In genomic region chr16:81600275-81600674, GRCh38 we compare ENCODE assay signal across 10 cellular contexts.
DNase-seq lines count a peak whose midpoint lies in the region; ATAC-seq and TF ChIP-seq lines count a peak whose summit lies in the region.
"Had no signal": no experiment of that assay in that cellular context is flagged by ENCODE, and none has a peak within 500 bp of the region (broad histone marks: within the 10 kb centered on the region; RNA-seq: fewer than 3 reads in every experiment).

No MANE protein-coding gene starts in this region.

- TF ChIP-seq RAD21 in Ishikawa (IDR thresholded peaks at IDR 0.05; ENCODE audit: low read depth) = no peak

- TF ChIP-seq EP300 in Ishikawa (IDR thresholded peaks at IDR 0.05; ENCODE audit: borderline replicate concordance) = no peak

- no peak overlapping the region for H3K4me3 Mint-ChIP-seq in chondrocyte (ENCODE audit: unreplicated experiment)
- H3K4me3 Mint-ChIP-seq: CD4-positive, CD25-positive, alpha-beta regulatory T cell had no signal

- H3K9me3 Mint-ChIP-seq in chondrocyte (ENCODE audit: low read depth) = no peaks in the 10 kb centered on the region
- H3K9me3 Mint-ChIP-seq: CD4-positive, CD25-positive, alpha-beta regulatory T cell had no signal

- in situ Hi-C loops in ACHN (cut with HindIII; ENCODE audit: low pct_ligation_motif_present, low pct_unique_long_range_greater_than_20kb, low sequenced_read_pairs) = no loop called here

- peaks cover 58% of the 10 kb centered on the region for H3K4me1 Mint-ChIP-seq in chondrocyte (ENCODE audit: low read depth)

- no peaks in the 10 kb centered on the region for H3K36me3 Mint-ChIP-seq in chondrocyte (ENCODE audit: low read depth)

- no peak for ATAC-seq in GM21447 (IDR thresholded peaks at IDR 0.05; ENCODE audit: unreplicated experiment)

- H3K27me3 Mint-ChIP-seq in chondrocyte (ENCODE audit: low read depth) = no peaks in the 10 kb centered on the region
- H3K27me3 Mint-ChIP-seq: CD4-positive, CD25-positive, alpha-beta regulatory T cell had no signal

- no peak for TF ChIP-seq CTCF in chondrocyte (IDR thresholded peaks at IDR 0.05)

- peak overlapping the region; percentile 84 for H3K27ac Mint-ChIP-seq in chondrocyte (ENCODE audit: unreplicated experiment)

- peak; percentile 90 for DNase-seq in ACHN
- peak; percentile 24 for DNase-seq in chondrocyte (ENCODE audit: low spot score)
- peak; percentile 57 for DNase-seq in left kidney (ENCODE audit: low read depth, low spot score)
- no peak for DNase-seq in amniotic stem cell (lab: John Stamatoyannopoulos, UW)
- DNase-seq in cerebellar cortex (ENCODE audit: low spot score) = no peak
- DNase-seq in NCI-H1930 (lab: John Stamatoyannopoulos, UW) = no peak
- DNase-seq: CD4-positive, CD25-positive, alpha-beta regulatory T cell; NCI-H1436 treated with DMSO at 0.1 percent for 48 hours had no signal

TF ChIP-seq in Ishikawa, 13 proteins besides CTCF, POLR2A, EP300 and RAD21:
- TF ChIP-seq EGR1 (IDR thresholded peaks at IDR 0.05) (no peak), TEAD4 (IDR thresholded peaks at IDR 0.05) (peak; percentile 76), ZBTB7A (IDR thresholded peaks at IDR 0.05; ENCODE audit: low read depth) (no peak), YY1 (IDR thresholded peaks at IDR 0.05; ENCODE audit: low read depth) (no peak)
- TF ChIP-seq, protein P1, sequence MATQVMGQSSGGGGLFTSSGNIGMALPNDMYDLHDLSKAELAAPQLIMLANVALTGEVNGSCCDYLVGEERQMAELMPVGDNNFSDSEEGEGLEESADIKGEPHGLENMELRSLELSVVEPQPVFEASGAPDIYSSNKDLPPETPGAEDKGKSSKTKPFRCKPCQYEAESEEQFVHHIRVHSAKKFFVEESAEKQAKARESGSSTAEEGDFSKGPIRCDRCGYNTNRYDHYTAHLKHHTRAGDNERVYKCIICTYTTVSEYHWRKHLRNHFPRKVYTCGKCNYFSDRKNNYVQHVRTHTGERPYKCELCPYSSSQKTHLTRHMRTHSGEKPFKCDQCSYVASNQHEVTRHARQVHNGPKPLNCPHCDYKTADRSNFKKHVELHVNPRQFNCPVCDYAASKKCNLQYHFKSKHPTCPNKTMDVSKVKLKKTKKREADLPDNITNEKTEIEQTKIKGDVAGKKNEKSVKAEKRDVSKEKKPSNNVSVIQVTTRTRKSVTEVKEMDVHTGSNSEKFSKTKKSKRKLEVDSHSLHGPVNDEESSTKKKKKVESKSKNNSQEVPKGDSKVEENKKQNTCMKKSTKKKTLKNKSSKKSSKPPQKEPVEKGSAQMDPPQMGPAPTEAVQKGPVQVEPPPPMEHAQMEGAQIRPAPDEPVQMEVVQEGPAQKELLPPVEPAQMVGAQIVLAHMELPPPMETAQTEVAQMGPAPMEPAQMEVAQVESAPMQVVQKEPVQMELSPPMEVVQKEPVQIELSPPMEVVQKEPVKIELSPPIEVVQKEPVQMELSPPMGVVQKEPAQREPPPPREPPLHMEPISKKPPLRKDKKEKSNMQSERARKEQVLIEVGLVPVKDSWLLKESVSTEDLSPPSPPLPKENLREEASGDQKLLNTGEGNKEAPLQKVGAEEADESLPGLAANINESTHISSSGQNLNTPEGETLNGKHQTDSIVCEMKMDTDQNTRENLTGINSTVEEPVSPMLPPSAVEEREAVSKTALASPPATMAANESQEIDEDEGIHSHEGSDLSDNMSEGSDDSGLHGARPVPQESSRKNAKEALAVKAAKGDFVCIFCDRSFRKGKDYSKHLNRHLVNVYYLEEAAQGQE (IDR thresholded peaks at IDR 0.05; ENCODE audit: low read depth) = no peak

Comparison
In these comparisons a context has a peak if more than half of its experiments do, and no peak if none do; other contexts are left out.
1. DNase-seq: peak in ACHN (single experiment), chondrocyte (single experiment) and left kidney (single experiment); none in amniotic stem cell (single experiment), cerebellar cortex (single experiment) and NCI-H1930 (0 of 2).